Comparison of ENCODE assay signal across 1 cellular context in genomic region chr1:223678841-223679240, GRCh38.
TF ChIP-seq lines count a peak whose summit lies in the region.

No MANE protein-coding gene starts in this region.

TF ChIP-seq in K562, 482 proteins besides CTCF, POLR2A, EP300 and RAD21 (continued from another document):
- TF ChIP-seq ZHX1 (conservative IDR thresholded peaks at IDR 0.05; ENCODE audit: low read length) (no peak), POLR3G (IDR thresholded peaks at IDR 0.05; ENCODE audit: extremely low read depth, insufficient read length, insufficient replicate concordance) (no peak), ZNF408 (CRISPR knock-in tag; IDR thresholded peaks at IDR 0.05; ENCODE audit: low read depth) (no peak), FOXK1 (CRISPR knock-in tag; IDR thresholded peaks at IDR 0.05; ENCODE audit: borderline replicate concordance) (no peak), RFX1 (IDR thresholded peaks at IDR 0.05) (no peak), PHF20 (IDR thresholded peaks at IDR 0.05; ENCODE audit: partially characterized antibody) (no peak), CREM (IDR thresholded peaks at IDR 0.05; ENCODE audit: low read depth) (peak; percentile 79), PCBP2 (IDR thresholded peaks at IDR 0.05; ENCODE audit: low read depth, low read length, poor library complexity, severe bottlenecking) (no peak), ILK (tag; IDR thresholded peaks at IDR 0.05; ENCODE audit: borderline replicate concordance, low read depth) (no peak), ZNF311 (CRISPR knock-in tag; IDR thresholded peaks at IDR 0.05) (0 out of 2 replicates have a peak, but pooled peaks have one; percentile 46), HDAC6 (IDR thresholded peaks at IDR 0.05; ENCODE audit: low read depth, low read length) (no peak), PRPF4 (IDR thresholded peaks at IDR 0.05; ENCODE audit: insufficient read depth, low read depth, low read length, poor library complexity, severe bottlenecking) (no peak), MAX (CRISPR knock-in tag; IDR thresholded peaks at IDR 0.05) (peak; percentile 76), BHLHE40 (IDR thresholded peaks at IDR 0.05; ENCODE audit: low read length) (peak; percentile 79), ETV6 (IDR thresholded peaks at IDR 0.05; ENCODE audit: borderline replicate concordance in 1 of 2, low read depth in 2 of 2, low read length in 1 of 2) (no peak), ETV6 (CRISPR knock-in tag; IDR thresholded peaks at IDR 0.05; ENCODE audit: borderline replicate concordance) (no peak), CHD2 (IDR thresholded peaks at IDR 0.05; ENCODE audit: low read depth, low read length) (no peak), CLOCK (CRISPR knock-in tag; IDR thresholded peaks at IDR 0.05; ENCODE audit: borderline replicate concordance) (no peak), FOXJ2 (tag; IDR thresholded peaks at IDR 0.05) (no peak), TOE1 (IDR thresholded peaks at IDR 0.05; ENCODE audit: borderline replicate concordance) (peak; percentile 37; the same call in 1 of the 2 replicates), TOE1 (CRISPR knock-in tag; IDR thresholded peaks at IDR 0.05; ENCODE audit: borderline replicate concordance, low read depth) (no peak), NR1H2 (CRISPR knock-in tag; IDR thresholded peaks at IDR 0.05) (no peak), CBFB (CRISPR knock-in tag; IDR thresholded peaks at IDR 0.05) (no peak), ZNF551 (CRISPR knock-in tag; IDR thresholded peaks at IDR 0.05) (no peak), ZNF778 (CRISPR knock-in tag; IDR thresholded peaks at IDR 0.05) (no peak), GATAD2A (IDR thresholded peaks at IDR 0.05) (no peak), NFATC3 (IDR thresholded peaks at IDR 0.05) (no peak), DNMT1 (IDR thresholded peaks at IDR 0.05) (no peak)
- TF ChIP-seq, protein P1, sequence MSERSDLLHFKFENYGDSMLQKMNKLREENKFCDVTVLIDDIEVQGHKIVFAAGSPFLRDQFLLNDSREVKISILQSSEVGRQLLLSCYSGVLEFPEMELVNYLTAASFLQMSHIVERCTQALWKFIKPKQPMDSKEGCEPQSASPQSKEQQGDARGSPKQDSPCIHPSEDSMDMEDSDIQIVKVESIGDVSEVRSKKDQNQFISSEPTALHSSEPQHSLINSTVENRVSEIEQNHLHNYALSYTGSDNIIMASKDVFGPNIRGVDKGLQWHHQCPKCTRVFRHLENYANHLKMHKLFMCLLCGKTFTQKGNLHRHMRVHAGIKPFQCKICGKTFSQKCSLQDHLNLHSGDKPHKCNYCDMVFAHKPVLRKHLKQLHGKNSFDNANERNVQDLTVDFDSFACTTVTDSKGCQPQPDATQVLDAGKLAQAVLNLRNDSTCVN (CRISPR knock-in tag; IDR thresholded peaks at IDR 0.05), result no peak
- TF ChIP-seq, protein P2, sequence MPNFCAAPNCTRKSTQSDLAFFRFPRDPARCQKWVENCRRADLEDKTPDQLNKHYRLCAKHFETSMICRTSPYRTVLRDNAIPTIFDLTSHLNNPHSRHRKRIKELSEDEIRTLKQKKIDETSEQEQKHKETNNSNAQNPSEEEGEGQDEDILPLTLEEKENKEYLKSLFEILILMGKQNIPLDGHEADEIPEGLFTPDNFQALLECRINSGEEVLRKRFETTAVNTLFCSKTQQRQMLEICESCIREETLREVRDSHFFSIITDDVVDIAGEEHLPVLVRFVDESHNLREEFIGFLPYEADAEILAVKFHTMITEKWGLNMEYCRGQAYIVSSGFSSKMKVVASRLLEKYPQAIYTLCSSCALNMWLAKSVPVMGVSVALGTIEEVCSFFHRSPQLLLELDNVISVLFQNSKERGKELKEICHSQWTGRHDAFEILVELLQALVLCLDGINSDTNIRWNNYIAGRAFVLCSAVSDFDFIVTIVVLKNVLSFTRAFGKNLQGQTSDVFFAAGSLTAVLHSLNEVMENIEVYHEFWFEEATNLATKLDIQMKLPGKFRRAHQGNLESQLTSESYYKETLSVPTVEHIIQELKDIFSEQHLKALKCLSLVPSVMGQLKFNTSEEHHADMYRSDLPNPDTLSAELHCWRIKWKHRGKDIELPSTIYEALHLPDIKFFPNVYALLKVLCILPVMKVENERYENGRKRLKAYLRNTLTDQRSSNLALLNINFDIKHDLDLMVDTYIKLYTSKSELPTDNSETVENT (CRISPR knock-in tag; IDR thresholded peaks at IDR 0.05), result no peak
- TF ChIP-seq, protein P3, sequence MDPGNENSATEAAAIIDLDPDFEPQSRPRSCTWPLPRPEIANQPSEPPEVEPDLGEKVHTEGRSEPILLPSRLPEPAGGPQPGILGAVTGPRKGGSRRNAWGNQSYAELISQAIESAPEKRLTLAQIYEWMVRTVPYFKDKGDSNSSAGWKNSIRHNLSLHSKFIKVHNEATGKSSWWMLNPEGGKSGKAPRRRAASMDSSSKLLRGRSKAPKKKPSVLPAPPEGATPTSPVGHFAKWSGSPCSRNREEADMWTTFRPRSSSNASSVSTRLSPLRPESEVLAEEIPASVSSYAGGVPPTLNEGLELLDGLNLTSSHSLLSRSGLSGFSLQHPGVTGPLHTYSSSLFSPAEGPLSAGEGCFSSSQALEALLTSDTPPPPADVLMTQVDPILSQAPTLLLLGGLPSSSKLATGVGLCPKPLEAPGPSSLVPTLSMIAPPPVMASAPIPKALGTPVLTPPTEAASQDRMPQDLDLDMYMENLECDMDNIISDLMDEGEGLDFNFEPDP (CRISPR knock-in tag; IDR thresholded peaks at IDR 0.05), result no peak
- TF ChIP-seq, protein P4, sequence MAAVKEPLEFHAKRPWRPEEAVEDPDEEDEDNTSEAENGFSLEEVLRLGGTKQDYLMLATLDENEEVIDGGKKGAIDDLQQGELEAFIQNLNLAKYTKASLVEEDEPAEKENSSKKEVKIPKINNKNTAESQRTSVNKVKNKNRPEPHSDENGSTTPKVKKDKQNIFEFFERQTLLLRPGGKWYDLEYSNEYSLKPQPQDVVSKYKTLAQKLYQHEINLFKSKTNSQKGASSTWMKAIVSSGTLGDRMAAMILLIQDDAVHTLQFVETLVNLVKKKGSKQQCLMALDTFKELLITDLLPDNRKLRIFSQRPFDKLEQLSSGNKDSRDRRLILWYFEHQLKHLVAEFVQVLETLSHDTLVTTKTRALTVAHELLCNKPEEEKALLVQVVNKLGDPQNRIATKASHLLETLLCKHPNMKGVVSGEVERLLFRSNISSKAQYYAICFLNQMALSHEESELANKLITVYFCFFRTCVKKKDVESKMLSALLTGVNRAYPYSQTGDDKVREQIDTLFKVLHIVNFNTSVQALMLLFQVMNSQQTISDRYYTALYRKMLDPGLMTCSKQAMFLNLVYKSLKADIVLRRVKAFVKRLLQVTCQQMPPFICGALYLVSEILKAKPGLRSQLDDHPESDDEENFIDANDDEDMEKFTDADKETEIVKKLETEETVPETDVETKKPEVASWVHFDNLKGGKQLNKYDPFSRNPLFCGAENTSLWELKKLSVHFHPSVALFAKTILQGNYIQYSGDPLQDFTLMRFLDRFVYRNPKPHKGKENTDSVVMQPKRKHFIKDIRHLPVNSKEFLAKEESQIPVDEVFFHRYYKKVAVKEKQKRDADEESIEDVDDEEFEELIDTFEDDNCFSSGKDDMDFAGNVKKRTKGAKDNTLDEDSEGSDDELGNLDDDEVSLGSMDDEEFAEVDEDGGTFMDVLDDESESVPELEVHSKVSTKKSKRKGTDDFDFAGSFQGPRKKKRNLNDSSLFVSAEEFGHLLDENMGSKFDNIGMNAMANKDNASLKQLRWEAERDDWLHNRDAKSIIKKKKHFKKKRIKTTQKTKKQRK (IDR thresholded peaks at IDR 0.05; ENCODE audit: borderline replicate concordance, low read depth, low read length), result no peak
- TF ChIP-seq, protein P5, sequence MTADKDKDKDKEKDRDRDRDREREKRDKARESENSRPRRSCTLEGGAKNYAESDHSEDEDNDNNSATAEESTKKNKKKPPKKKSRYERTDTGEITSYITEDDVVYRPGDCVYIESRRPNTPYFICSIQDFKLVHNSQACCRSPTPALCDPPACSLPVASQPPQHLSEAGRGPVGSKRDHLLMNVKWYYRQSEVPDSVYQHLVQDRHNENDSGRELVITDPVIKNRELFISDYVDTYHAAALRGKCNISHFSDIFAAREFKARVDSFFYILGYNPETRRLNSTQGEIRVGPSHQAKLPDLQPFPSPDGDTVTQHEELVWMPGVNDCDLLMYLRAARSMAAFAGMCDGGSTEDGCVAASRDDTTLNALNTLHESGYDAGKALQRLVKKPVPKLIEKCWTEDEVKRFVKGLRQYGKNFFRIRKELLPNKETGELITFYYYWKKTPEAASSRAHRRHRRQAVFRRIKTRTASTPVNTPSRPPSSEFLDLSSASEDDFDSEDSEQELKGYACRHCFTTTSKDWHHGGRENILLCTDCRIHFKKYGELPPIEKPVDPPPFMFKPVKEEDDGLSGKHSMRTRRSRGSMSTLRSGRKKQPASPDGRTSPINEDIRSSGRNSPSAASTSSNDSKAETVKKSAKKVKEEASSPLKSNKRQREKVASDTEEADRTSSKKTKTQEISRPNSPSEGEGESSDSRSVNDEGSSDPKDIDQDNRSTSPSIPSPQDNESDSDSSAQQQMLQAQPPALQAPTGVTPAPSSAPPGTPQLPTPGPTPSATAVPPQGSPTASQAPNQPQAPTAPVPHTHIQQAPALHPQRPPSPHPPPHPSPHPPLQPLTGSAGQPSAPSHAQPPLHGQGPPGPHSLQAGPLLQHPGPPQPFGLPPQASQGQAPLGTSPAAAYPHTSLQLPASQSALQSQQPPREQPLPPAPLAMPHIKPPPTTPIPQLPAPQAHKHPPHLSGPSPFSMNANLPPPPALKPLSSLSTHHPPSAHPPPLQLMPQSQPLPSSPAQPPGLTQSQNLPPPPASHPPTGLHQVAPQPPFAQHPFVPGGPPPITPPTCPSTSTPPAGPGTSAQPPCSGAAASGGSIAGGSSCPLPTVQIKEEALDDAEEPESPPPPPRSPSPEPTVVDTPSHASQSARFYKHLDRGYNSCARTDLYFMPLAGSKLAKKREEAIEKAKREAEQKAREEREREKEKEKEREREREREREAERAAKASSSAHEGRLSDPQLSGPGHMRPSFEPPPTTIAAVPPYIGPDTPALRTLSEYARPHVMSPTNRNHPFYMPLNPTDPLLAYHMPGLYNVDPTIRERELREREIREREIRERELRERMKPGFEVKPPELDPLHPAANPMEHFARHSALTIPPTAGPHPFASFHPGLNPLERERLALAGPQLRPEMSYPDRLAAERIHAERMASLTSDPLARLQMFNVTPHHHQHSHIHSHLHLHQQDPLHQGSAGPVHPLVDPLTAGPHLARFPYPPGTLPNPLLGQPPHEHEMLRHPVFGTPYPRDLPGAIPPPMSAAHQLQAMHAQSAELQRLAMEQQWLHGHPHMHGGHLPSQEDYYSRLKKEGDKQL (CRISPR knock-in tag; IDR thresholded peaks at IDR 0.05; ENCODE audit: borderline replicate concordance), result no peak
- TF ChIP-seq, protein P6, sequence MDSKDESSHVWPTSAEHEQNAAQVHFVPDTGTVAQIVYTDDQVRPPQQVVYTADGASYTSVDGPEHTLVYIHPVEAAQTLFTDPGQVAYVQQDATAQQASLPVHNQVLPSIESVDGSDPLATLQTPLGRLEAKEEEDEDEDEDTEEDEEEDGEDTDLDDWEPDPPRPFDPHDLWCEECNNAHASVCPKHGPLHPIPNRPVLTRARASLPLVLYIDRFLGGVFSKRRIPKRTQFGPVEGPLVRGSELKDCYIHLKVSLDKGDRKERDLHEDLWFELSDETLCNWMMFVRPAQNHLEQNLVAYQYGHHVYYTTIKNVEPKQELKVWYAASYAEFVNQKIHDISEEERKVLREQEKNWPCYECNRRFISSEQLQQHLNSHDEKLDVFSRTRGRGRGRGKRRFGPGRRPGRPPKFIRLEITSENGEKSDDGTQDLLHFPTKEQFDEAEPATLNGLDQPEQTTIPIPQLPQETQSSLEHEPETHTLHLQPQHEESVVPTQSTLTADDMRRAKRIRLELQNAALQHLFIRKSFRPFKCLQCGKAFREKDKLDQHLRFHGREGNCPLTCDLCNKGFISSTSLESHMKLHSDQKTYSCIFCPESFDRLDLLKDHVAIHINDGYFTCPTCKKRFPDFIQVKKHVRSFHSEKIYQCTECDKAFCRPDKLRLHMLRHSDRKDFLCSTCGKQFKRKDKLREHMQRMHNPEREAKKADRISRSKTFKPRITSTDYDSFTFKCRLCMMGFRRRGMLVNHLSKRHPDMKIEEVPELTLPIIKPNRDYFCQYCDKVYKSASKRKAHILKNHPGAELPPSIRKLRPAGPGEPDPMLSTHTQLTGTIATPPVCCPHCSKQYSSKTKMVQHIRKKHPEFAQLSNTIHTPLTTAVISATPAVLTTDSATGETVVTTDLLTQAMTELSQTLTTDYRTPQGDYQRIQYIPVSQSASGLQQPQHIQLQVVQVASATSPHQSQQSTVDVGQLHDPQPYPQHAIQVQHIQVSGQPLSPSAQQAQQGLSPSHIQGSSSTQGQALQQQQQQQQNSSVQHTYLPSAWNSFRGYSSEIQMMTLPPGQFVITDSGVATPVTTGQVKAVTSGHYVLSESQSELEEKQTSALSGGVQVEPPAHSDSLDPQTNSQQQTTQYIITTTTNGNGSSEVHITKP (IDR thresholded peaks at IDR 0.05; ENCODE audit: partially characterized antibody), result no peak
TF ChIP-seq in K562: peak in this region for 114.
